Comparison of ENCODE assay signal across 1 cellular context in genomic region chr22:22783505-22783904, GRCh38.
TF ChIP-seq lines count a peak whose summit lies in the region.

No MANE protein-coding gene starts in this region.

TF ChIP-seq in K562, 482 proteins besides CTCF, POLR2A, EP300 and RAD21 (continued from another document):
- 0 out of 2 replicates have a peak, but pooled peaks have one; percentile 7 for TF ChIP-seq RERE (CRISPR knock-in tag; IDR thresholded peaks at IDR 0.05; ENCODE audit: borderline replicate concordance)
